In the genomic region with DNA sequence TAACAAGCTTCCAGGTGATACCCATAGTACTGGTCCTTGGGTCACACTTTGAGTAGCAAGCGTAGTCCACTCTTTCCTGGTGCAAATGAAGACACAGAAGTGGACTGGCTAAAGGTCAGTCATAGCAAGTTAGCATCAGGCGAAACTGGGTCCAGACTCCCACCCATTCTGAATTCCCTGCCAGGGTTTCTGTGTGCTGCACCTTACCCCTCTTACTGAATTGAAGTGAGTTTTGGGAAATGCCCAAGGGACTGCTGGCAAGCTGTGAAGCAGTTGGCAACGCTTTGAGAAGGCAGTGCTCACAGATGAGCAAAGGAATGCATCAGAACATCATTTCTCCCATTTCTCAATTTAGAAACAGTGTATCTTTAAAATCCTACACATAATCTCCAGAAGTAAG, we compare ENCODE assay signal across 22 cellular contexts. TPM values are rescaled to one million over a fixed set of nuclear protein-coding genes. Genes with fewer than 3 reads are reported as not detected.
DNase-seq lines count a peak whose midpoint lies in the region; ATAC-seq and TF ChIP-seq lines count a peak whose summit lies in the region.
"Had no signal": no experiment of that assay in that cellular context is flagged by ENCODE, and none has a peak within 500 bp of the region (broad histone marks: within the 10 kb centered on the region; RNA-seq: fewer than 3 reads in every experiment).

No MANE protein-coding gene starts in this region.

- intact Hi-C loops in esophagus muscularis mucosa (cut with DNase I), result no loop called here

- no peak for TF ChIP-seq EP300 in esophagus muscularis mucosa (IDR thresholded peaks at IDR 0.05)

- H3K4me3 Mint-ChIP-seq in activated T-cell treated with anti-CD3 and anti-CD28 coated beads, Interleukin-2, amount 50 U/mL, for 24 hours, result peak overlapping the region; percentile 30
- H3K4me3 Mint-ChIP-seq in CD8-positive, alpha-beta memory T cell, result peak overlapping the region in 5 of 7 donors; percentile 35 to 59 (median 45)
- H3K4me3 Mint-ChIP-seq in neural crest cell, result peak overlapping the region; percentile 24

- H3K9me3 ChIP-seq in CD8-positive, alpha-beta memory T cell (ENCODE audit: low read length), result no peaks in the 10 kb centered on the region
- H3K9me3 ChIP-seq in esophagus muscularis mucosa, result no peaks in the 10 kb centered on the region
- H3K9me3 ChIP-seq: BLaER1, right lobe of liver, upper lobe of left lung had no signal

- no peaks in the 10 kb centered on the region for H3K9me3 Mint-ChIP-seq in activated T-cell treated with anti-CD3 and anti-CD28 coated beads, Interleukin-2, amount 50 U/mL, for 24 hours
- H3K9me3 Mint-ChIP-seq in CD8-positive, alpha-beta memory T cell, result no peaks in the 10 kb centered on the region
- no peaks in the 10 kb centered on the region for H3K9me3 Mint-ChIP-seq in neural crest cell
- H3K9me3 Mint-ChIP-seq: activated T-cell treated with anti-CD3 and anti-CD28 coated beads, Interleukin-2, amount 50 U/mL, for 4 hours; effector memory CD8-positive, alpha-beta T cell had no signal

- H3K27ac ChIP-seq in CD8-positive, alpha-beta memory T cell (ENCODE audit: low read depth, low read length), result no peak overlapping the region
- H3K27ac ChIP-seq in esophagus muscularis mucosa (replicated peaks in 1 of 4), result no peak overlapping the region
- H3K27ac ChIP-seq: BLaER1, brain microvascular endothelial cell had no signal

- POLR2A ChIA-PET in CD8-positive, alpha-beta memory T cell (lab: Charles Lee), result interaction anchor here (7.1 kb wide), 1 partner anchor 12 kb away, joined by 115 read pairs; the partner anchor contains the start of gene FAM43A

- no peak for TF ChIP-seq POLR2A in esophagus muscularis mucosa (IDR thresholded peaks at IDR 0.05; ENCODE audit: low read depth)

- 61% methylated on average over 3 of the region's 3 CpGs for WGBS in esophagus muscularis mucosa

- DNase-seq in activated T-cell treated with anti-CD3 and anti-CD28 coated beads, Interleukin-2, amount 50 U/mL, for 24 hours, result no peak
- DNase-seq in activated T-cell treated with anti-CD3 and anti-CD28 coated beads for 4 hours (no peak), esophagus muscularis mucosa (ENCODE audit: extremely low spot score) (peak; percentile 45), neural crest cell (ENCODE audit: low read depth, low spot score) (no peak), DMS153 (lab: John Stamatoyannopoulos, UW) (no peak), KBM-7 (no peak)
- no peak for DNase-seq in CD8-positive, alpha-beta memory T cell
- DNase-seq: activated CD4-positive, alpha-beta T cell treated with anti-CD3 and anti-CD28 coated beads, Interleukin-2, amount 50 U/mL, for 1 hour; activated T-cell treated with anti-CD3 and anti-CD28 coated beads, Interleukin-2, amount 50 U/mL, for 4 hours; brain microvascular endothelial cell; effector memory CD8-positive, alpha-beta T cell; NCI-H1105 treated with DMSO at 0.1 percent for 48 hours; NCI-H2081; NCI-H345; OCI-M1; SHP77 treated with DMSO at 0.1 percent for 48 hours; T-helper 1 cell; upper lobe of left lung had no signal

- peaks cover 19% of the 10 kb centered on the region for H3K4me1 ChIP-seq in CD8-positive, alpha-beta memory T cell (ENCODE audit: insufficient read depth, low read length)
- peaks cover 19 to 32% (median 23%) of the 10 kb centered on the region in 4 donors for H3K4me1 ChIP-seq in esophagus muscularis mucosa

- H3K36me3 Mint-ChIP-seq in activated T-cell treated with anti-CD3 and anti-CD28 coated beads, Interleukin-2, amount 50 U/mL, for 24 hours (ENCODE audit: low read depth), result peaks cover 33% of the 10 kb centered on the region
- H3K36me3 Mint-ChIP-seq in CD8-positive, alpha-beta memory T cell, result peaks cover 0 to 29% (median 4%) of the 10 kb centered on the region in 3 donors
- H3K36me3 Mint-ChIP-seq in neural crest cell (ENCODE audit: low read depth), result no peaks in the 10 kb centered on the region

- in situ Hi-C loops in KBM-7 (cut with MboI; ENCODE audit: low pct_unique_long_range_greater_than_20kb, low sequenced_read_pairs), result no loop called here

- no peak for ATAC-seq in HG03159 (IDR thresholded peaks at IDR 0.05; ENCODE audit: unreplicated experiment)
- ATAC-seq: activated T-cell treated with anti-CD3 and anti-CD28 coated beads, Interleukin-2, amount 50 U/mL, for 4 hours; effector memory CD8-positive, alpha-beta T cell; esophagus mucosa; right lobe of liver had no signal

- H3K27me3 Mint-ChIP-seq in activated T-cell treated with anti-CD3 and anti-CD28 coated beads, Interleukin-2, amount 50 U/mL, for 24 hours, result peaks cover 7% of the 10 kb centered on the region
- H3K27me3 Mint-ChIP-seq in CD8-positive, alpha-beta memory T cell, result peaks cover 3 to 4% of the 10 kb centered on the region in 2 donors
- H3K27me3 Mint-ChIP-seq in neural crest cell (ENCODE audit: low read depth), result peaks cover 41% of the 10 kb centered on the region

- H3K4me3 ChIP-seq in CD8-positive, alpha-beta memory T cell (ENCODE audit: low read length), result no peak overlapping the region
- H3K4me3 ChIP-seq in esophagus muscularis mucosa, result no peak overlapping the region
- H3K4me3 ChIP-seq: BLaER1, right lobe of liver had no signal

- peaks cover 2% of the 10 kb centered on the region for H3K36me3 ChIP-seq in CD8-positive, alpha-beta memory T cell (ENCODE audit: insufficient read depth, low read length)
- peaks cover 0 to 13% (median 8%) of the 10 kb centered on the region in 4 donors for H3K36me3 ChIP-seq in esophagus muscularis mucosa

- TF ChIP-seq CTCF in esophagus muscularis mucosa (IDR thresholded peaks at IDR 0.05) (no peak), neural crest cell (conservative IDR thresholded peaks at IDR 0.05) (no peak)

- H3K27me3 ChIP-seq in CD8-positive, alpha-beta memory T cell (ENCODE audit: insufficient read depth, low read length, poor library complexity, severe bottlenecking), result no peaks in the 10 kb centered on the region
- H3K27me3 ChIP-seq in esophagus muscularis mucosa, result peaks cover 0 to 19% (median 0%) of the 10 kb centered on the region in 4 donors
- H3K27me3 ChIP-seq: BLaER1, brain microvascular endothelial cell, right lobe of liver, upper lobe of left lung had no signal

- peak overlapping the region; percentile 93 for H3K27ac Mint-ChIP-seq in activated T-cell treated with anti-CD3 and anti-CD28 coated beads, Interleukin-2, amount 50 U/mL, for 24 hours
- H3K27ac Mint-ChIP-seq in CD8-positive, alpha-beta memory T cell, result peak overlapping the region in 1 of 8 donors; percentile 91
- H3K27ac Mint-ChIP-seq in neural crest cell (ENCODE audit: unreplicated experiment), result no peak overlapping the region

- CTCF ChIA-PET in CD8-positive, alpha-beta memory T cell (lab: Charles Lee), result interaction anchor here (1.1 to 8.2 kb wide), 7 partner anchors 9 to 597 kb away, joined by 3 to 88 read pairs (median 11); partner anchors contain the start of genes FAM43A and XXYLT1

- H3K4me1 Mint-ChIP-seq in activated T-cell treated with anti-CD3 and anti-CD28 coated beads, Interleukin-2, amount 50 U/mL, for 24 hours (ENCODE audit: low read depth), result peaks cover 64% of the 10 kb centered on the region
- peaks cover 23 to 47% (median 44%) of the 10 kb centered on the region in 3 donors for H3K4me1 Mint-ChIP-seq in CD8-positive, alpha-beta memory T cell
- H3K4me1 Mint-ChIP-seq in neural crest cell, result peaks cover 13% of the 10 kb centered on the region

RNA-seq across cellular contexts. Expression of gene LSG1, which starts 1.8 kb away (rescaled TPM):
- total RNA-seq in CD8-positive, alpha-beta memory T cell, result 10 to 100 TPM; 65.2 to 68.8 TPM
- polyA plus RNA-seq in CD8-positive, alpha-beta memory T cell, result 39.3 TPM
- 10 to 100 TPM; 19.9 to 35.0 (median 32.6) TPM for total RNA-seq in esophagus muscularis mucosa
- 45.0 and 45.5 TPM in 2 replicates for total RNA-seq in neural crest cell

RNA-seq across cellular contexts. Expression of gene FAM43A, which starts 11.9 kb away (rescaled TPM):
- total RNA-seq in CD8-positive, alpha-beta memory T cell, result 10 to 100 TPM; 14.5 to 14.9 TPM
- 19.6 TPM for polyA plus RNA-seq in CD8-positive, alpha-beta memory T cell
- 10 to 100 TPM; 24.5 to 42.8 (median 32.5) TPM for total RNA-seq in esophagus muscularis mucosa
- 1.4 TPM in 2 replicates for total RNA-seq in neural crest cell

RNA-seq across cellular contexts. Expression of gene TMEM44, which starts 40.5 kb away (rescaled TPM):
- 1 to 10 TPM; 3.0 to 5.7 TPM for total RNA-seq in CD8-positive, alpha-beta memory T cell
- polyA plus RNA-seq in CD8-positive, alpha-beta memory T cell, result 2.6 TPM
- total RNA-seq in esophagus muscularis mucosa (10 to 100 TPM in 1 of 4 donors, 1 to 10 TPM in 3; 3.3 to 10.8 (median 9.3) TPM), neural crest cell (37.3 and 43.8 TPM in 2 replicates)
